8 cellular contexts compared by ENCODE assay signal in the genomic region with DNA sequence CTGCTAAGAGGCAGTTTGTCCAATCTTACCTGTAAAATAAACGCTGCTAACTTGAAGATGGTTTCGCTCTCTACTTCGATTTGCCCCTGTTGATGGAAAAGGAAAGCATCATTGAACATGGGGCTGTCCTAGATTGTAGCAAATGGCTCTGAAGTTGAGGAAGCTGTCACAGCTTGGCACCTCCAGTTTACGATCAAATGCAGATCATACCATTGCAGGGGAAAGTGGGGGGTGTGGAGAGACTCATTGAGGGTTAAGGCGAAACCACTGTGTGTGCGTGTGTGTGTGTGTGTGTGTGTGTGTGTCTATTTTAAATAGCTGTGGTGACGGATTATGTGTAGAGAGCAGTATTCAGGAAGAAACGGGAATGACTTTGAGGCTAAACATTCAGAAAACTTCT.
DNase-seq lines count a peak whose midpoint lies in the region; ATAC-seq and TF ChIP-seq lines count a peak whose summit lies in the region.

No MANE protein-coding gene starts in this region.

- no peak for TF ChIP-seq CTCF in testis (IDR thresholded peaks at IDR 0.05)

- no peak overlapping the region for H3K27ac ChIP-seq in testis

- no peaks in the 10 kb centered on the region for H3K4me1 ChIP-seq in testis

- intact Hi-C loops in activated naive CD4-positive, alpha-beta T cell treated with anti-CD3 and anti-CD28 coated beads for 36 hours (cut with micrococcal nuclease) = loop anchor here (1.0 to 2.0 kb wide), 2 partner anchors 52 to 57 kb away; no protein-coding TSS in a partner anchor
- intact Hi-C loops in testis (cut with DNase I; ENCODE audit: low total_unique reads) = no loop called here

- no peak for TF ChIP-seq POLR2A in testis (IDR thresholded peaks at IDR 0.05)

- H3K9me3 Mint-ChIP-seq in activated naive CD4-positive, alpha-beta T cell treated with anti-CD3 and anti-CD28 coated beads for 36 hours = no peaks in the 10 kb centered on the region

- DNase-seq in NCI-H69 (lab: John Stamatoyannopoulos, UW) (peak; percentile 22), iris pigment epithelial cell (ENCODE audit: low read depth) (peak; percentile 45), testis (no peak), HuH-7 (ENCODE audit: low spot score) (no peak), NCI-H2171 (lab: John Stamatoyannopoulos, UW) (no peak)
- peak; percentile 86 for DNase-seq in activated naive CD4-positive, alpha-beta T cell treated with anti-CD3 and anti-CD28 coated beads for 36 hours
- DNase-seq in stimulated activated CD4-positive, alpha-beta T cell treated with anti-CD3 and anti-CD28 coated beads, Interleukin-1b, Interleukin-23, amount 100 ng/mL, for 48 hours = peak; percentile 65

- H3K9me3 ChIP-seq in testis = no peaks in the 10 kb centered on the region

- no peaks in the 10 kb centered on the region for H3K27me3 Mint-ChIP-seq in activated naive CD4-positive, alpha-beta T cell treated with anti-CD3 and anti-CD28 coated beads for 36 hours (ENCODE audit: low read depth)

- no peaks in the 10 kb centered on the region for H3K36me3 Mint-ChIP-seq in activated naive CD4-positive, alpha-beta T cell treated with anti-CD3 and anti-CD28 coated beads for 36 hours (ENCODE audit: low read depth)

- H3K27ac Mint-ChIP-seq in activated naive CD4-positive, alpha-beta T cell treated with anti-CD3 and anti-CD28 coated beads for 36 hours = peak overlapping the region; percentile 7

- H3K4me3 Mint-ChIP-seq in activated naive CD4-positive, alpha-beta T cell treated with anti-CD3 and anti-CD28 coated beads for 36 hours = peak overlapping the region; percentile 54

- CTCF ChIA-PET in activated naive CD4-positive, alpha-beta T cell treated with anti-CD3 and anti-CD28 coated beads for 36 hours (lab: Charles Lee) = interaction anchor here (1.4 to 3.1 kb wide), 3 partner anchors 32 to 88 kb away, joined by 3 to 19 read pairs (median 8); no protein-coding TSS in a partner anchor

- no peaks in the 10 kb centered on the region for H3K36me3 ChIP-seq in testis (ENCODE audit: low read depth, missing control alignments)

- 60 to 67% methylated on average over 8 of the region's 8 CpGs for WGBS in testis, 2 donors

- H3K4me1 Mint-ChIP-seq in activated naive CD4-positive, alpha-beta T cell treated with anti-CD3 and anti-CD28 coated beads for 36 hours (ENCODE audit: low read depth) = peaks cover 13% of the 10 kb centered on the region

- no peak for ATAC-seq in GM18907 (IDR thresholded peaks at IDR 0.05; ENCODE audit: unreplicated experiment)

- no peaks in the 10 kb centered on the region for H3K27me3 ChIP-seq in testis

- no peak overlapping the region for H3K4me3 ChIP-seq in testis

Comparison
In these comparisons a context has a peak if more than half of its experiments do, and no peak if none do; other contexts are left out.
1. DNase-seq: peak in NCI-H69 (single experiment), activated naive CD4-positive, alpha-beta T cell treated with anti-CD3 and anti-CD28 coated beads for 36 hours (single experiment), iris pigment epithelial cell (single experiment) and stimulated activated CD4-positive, alpha-beta T cell treated with anti-CD3 and anti-CD28 coated beads, Interleukin-1b, Interleukin-23, amount 100 ng/mL, for 48 hours (single experiment); none in testis (single experiment), HuH-7 (single experiment) and NCI-H2171 (single experiment).